14 cellular contexts compared by ENCODE assay signal in the genomic region with DNA sequence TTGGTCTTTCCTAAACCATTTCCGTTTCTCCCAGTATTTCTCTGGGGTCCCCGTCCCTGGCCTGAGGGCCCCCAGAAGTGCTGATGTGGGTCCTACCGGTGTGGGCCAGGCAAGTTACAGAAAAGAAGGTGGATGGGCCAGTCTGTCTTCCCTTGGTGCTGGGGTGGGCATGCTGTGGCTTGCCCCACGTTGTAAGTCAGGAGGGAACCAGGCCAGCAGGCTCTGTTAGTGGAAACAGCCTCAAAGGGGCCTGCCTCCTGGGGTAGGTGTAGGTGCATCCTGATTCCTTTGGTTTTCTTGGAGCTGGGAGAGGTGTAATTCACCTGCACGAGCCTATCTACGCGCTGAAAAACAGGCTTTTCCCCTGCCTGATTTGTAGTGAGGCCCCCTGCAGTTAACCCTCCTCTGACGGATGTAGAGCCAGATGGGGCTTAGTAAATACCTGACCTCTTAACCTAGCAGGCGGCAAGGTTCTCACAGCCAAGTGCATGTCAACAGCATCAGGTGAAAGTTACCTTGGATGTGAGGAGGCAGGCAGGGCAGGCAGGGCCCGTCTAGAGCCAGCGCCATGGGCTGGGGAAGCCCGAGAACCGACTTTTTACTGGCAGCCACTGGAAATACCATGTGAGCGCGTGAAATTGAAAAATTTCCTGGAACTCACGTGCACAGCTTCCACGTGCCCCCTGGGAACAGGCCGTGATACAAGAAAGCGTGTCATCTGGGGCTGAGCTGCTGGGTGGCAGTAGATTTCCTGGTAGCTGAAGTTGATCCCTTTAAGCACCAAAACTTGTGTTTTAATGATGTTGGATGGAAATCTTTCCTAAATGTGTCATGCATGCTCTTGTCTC. TPM values are rescaled to one million over a fixed set of nuclear protein-coding genes. Genes with fewer than 3 reads are reported as not detected.
DNase-seq lines count a peak whose midpoint lies in the region; ATAC-seq, FAIRE-seq and TF ChIP-seq lines count a peak whose summit lies in the region.
"Not testable (repeated sequence)": the region's sequence is repeated elsewhere in the genome, so short reads cannot be mapped to it uniquely, and the experiment has no call there.
"Had no signal": no experiment of that assay in that cellular context is flagged by ENCODE, and none has a peak within 500 bp of the region (broad histone marks: within the 10 kb centered on the region; RNA-seq: fewer than 3 reads in every experiment).

No MANE protein-coding gene starts in this region.

- H3K9me1 ChIP-seq in endothelial cell of umbilical vein (replicated peaks; ENCODE audit: control insufficient read depth, extremely low read depth, insufficient read depth, low read length), result not testable (repeated sequence)

- TF ChIP-seq CTCF in WTC11 (IDR thresholded peaks at IDR 0.05); endothelial cell of umbilical vein (IDR thresholded peaks at IDR 0.05; ENCODE audit: extremely low read depth in 1 of 2, insufficient read depth in 1 of 2, low read depth in 1 of 2, low read length in 2 of 2): not testable (repeated sequence)

- H4K20me1 ChIP-seq in endothelial cell of umbilical vein (replicated peaks; ENCODE audit: control insufficient read depth, extremely low read depth, insufficient read depth, low read length), result not testable (repeated sequence)

- POLR2A ChIA-PET in WTC11 (lab: Charles Lee); endothelial cell of umbilical vein (lab: Charles Lee): not testable (repeated sequence)

- peak; percentile 42 for DNase-seq in WTC11 (ENCODE audit: low spot score)
- DNase-seq in endothelial cell of umbilical vein (ENCODE audit: low read depth, low spot score); sciatic nerve (ENCODE audit: low spot score): not testable (repeated sequence)

- H3K27ac ChIP-seq in endothelial cell of umbilical vein (ENCODE audit: insufficient read depth, low read depth, low read length), result not testable (repeated sequence)

- not testable (repeated sequence) for H3K27ac Mint-ChIP-seq in WTC11

- H2AFZ ChIP-seq in endothelial cell of umbilical vein (ENCODE audit: low read depth, low read length), result not testable (repeated sequence)

- H3K4me3 Mint-ChIP-seq in WTC11, result not testable (repeated sequence)

- not testable (repeated sequence) for H3K9ac ChIP-seq in endothelial cell of umbilical vein (replicated peaks; ENCODE audit: extremely low read depth, insufficient read depth, low read length)

- not testable (repeated sequence) for H3K4me1 Mint-ChIP-seq in WTC11

- not testable (repeated sequence) for H3K4me2 ChIP-seq in endothelial cell of umbilical vein (ENCODE audit: insufficient read depth, low read length)

- peak; percentile 44 for FAIRE-seq in endothelial cell of umbilical vein (lab: Jason Lieb, UNC)

- H3K27me3 Mint-ChIP-seq in WTC11 (ENCODE audit: low read depth), result not testable (repeated sequence)

- not testable (repeated sequence) for H3K4me3 ChIP-seq in endothelial cell of umbilical vein (replicated peaks in 1 of 3; ENCODE audit: insufficient read depth in 1 of 3, low read depth in 1 of 3, low read length in 3 of 3)

- H3K79me2 ChIP-seq in endothelial cell of umbilical vein (ENCODE audit: control insufficient read depth, insufficient read depth, low read length), result not testable (repeated sequence)

- H3K36me3 ChIP-seq in endothelial cell of umbilical vein (ENCODE audit: control insufficient read depth in 2 of 2, extremely low read depth in 1 of 2, insufficient read depth in 2 of 2, low read length in 2 of 2), result not testable (repeated sequence)

- not testable (repeated sequence) for TF ChIP-seq POLR2A in endothelial cell of umbilical vein (IDR thresholded peaks at IDR 0.05; ENCODE audit: low read depth, low read length)

- H3K36me3 Mint-ChIP-seq in WTC11, result not testable (repeated sequence)

- CTCF ChIA-PET in WTC11 (lab: Charles Lee); endothelial cell of umbilical vein (lab: Charles Lee): not testable (repeated sequence)

- H3K9me3 Mint-ChIP-seq in WTC11, result not testable (repeated sequence)

- dilution Hi-C loops in endothelial cell of umbilical vein (cut with MboI; ENCODE audit: extremely low pct_ligation_motif_present, low sequenced_read_pairs), result not testable (repeated sequence)

- intact Hi-C loops in endothelial cell of umbilical vein (cut with micrococcal nuclease); sciatic nerve (cut with DNase I): not testable (repeated sequence)

- not testable (repeated sequence) for H3K4me1 ChIP-seq in endothelial cell of umbilical vein (ENCODE audit: control insufficient read depth, extremely low read depth, insufficient read depth, low read length)

- not testable (repeated sequence) for H3K27me3 ChIP-seq in endothelial cell of umbilical vein (ENCODE audit: control insufficient read depth in 2 of 2, insufficient read depth in 2 of 2, low read length in 2 of 2)

- ATAC-seq in GM18508 (IDR thresholded peaks at IDR 0.05; ENCODE audit: insufficient read depth, unreplicated experiment), result peak; percentile 3
- ATAC-seq in GM19397 (IDR thresholded peaks at IDR 0.05; ENCODE audit: unreplicated experiment), result peak; percentile 21
- ATAC-seq in GM21576 (IDR thresholded peaks at IDR 0.05; ENCODE audit: unreplicated experiment), result peak; percentile 7
- ATAC-seq in HG02884 (IDR thresholded peaks at IDR 0.05; ENCODE audit: unreplicated experiment), result peak; percentile 15
- ATAC-seq in HG03175 (IDR thresholded peaks at IDR 0.05; ENCODE audit: unreplicated experiment), result peak; percentile 21
- peak; percentile 91 for ATAC-seq in WTC11
- ATAC-seq in sciatic nerve, result peak; percentile 46

- not testable (repeated sequence) for H3K9me3 ChIP-seq in endothelial cell of umbilical vein (replicated peaks; ENCODE audit: control insufficient read depth, insufficient read depth, low read length)

- BruUV-seq in endothelial cell of umbilical vein (replicated peaks; lab: Mats Ljungman, UMichigan), result not testable (repeated sequence)

RNA-seq across cellular contexts. Expression of gene SPDYE17, which starts 48.0 kb away (rescaled TPM):
- total RNA-seq in WTC11 (2021) (not detected in 3 replicates), endothelial cell of umbilical vein (not detected in 2 replicates), sciatic nerve (not detected)
- not detected in 2 replicates for polyA plus RNA-seq in endothelial cell of umbilical vein
- polyA plus RNA-seq in endothelial cell of umbilical vein (2011; cell fraction: cytosol; rRNA removed), result not detected in 2 replicates
- polyA plus RNA-seq in endothelial cell of umbilical vein (2011; cell fraction: nucleus; rRNA removed), result not detected in 2 replicates
- polyA plus RNA-seq in endothelial cell of umbilical vein (2012), result not detected in 2 replicates
- not detected in 2 replicates for polyA minus RNA-seq in endothelial cell of umbilical vein
- not detected for polyA minus RNA-seq in endothelial cell of umbilical vein (2011; cell fraction: cytosol; rRNA and poly(A)+ RNA removed)
- not detected in 2 replicates for polyA minus RNA-seq in endothelial cell of umbilical vein (2011; cell fraction: nucleus; rRNA and poly(A)+ RNA removed)
- total RNA-seq: breast epithelium; kidney epithelial cell; natural killer cell treated with Interleukin-12 subunit alpha and Interleukin-12 subunit beta and Interleukin-15 and Interleukin-18, amount 100 ng/mL, for 72 hours; urinary bladder had no signal
- polyA plus RNA-seq: adipose tissue, CD14-positive monocyte, urinary bladder had no signal

Comparison
In these comparisons a context has a peak if more than half of its experiments do, and no peak if none do; other contexts are left out.
1. ATAC-seq: peak in every context shown above with its lines; median percentile 91 in WTC11; 46 in sciatic nerve; 21 in GM19397; 21 in HG03175; 15 in HG02884; 7 in GM21576; 3 in GM18508.